23 cellular contexts compared by ENCODE assay signal in the genomic region with DNA sequence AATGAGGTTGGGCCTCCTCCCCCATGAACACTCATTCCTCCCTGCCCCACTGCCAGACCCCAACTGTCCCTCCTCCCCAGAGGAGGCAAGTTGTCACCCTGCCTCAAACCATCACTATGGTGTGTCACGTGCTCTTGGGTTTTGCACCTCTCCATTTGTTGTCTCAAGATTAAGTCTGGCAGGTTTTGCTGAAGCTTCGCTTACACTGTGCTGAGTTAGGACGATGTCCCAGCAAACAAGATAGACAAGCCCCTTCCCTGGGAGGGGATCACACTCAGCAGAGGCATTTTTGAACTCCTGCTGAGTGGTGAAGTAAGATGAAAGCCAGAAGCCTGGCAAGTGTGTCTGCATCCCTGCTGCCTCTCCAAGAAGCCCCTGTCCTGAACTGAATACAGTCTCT.
"Had no signal": no experiment of that assay in that cellular context is flagged by ENCODE, and none has a peak within 500 bp of the region (broad histone marks: within the 10 kb centered on the region; RNA-seq: fewer than 3 reads in every experiment).

No MANE protein-coding gene starts in this region.

- H3K27ac ChIP-seq: coronary artery, dorsolateral prefrontal cortex, esophagus squamous epithelium, gastrocnemius medialis, heart right ventricle, left lung, lower lobe of right lung had no signal

- DNase-seq: dermis blood vessel endothelial cell; dorsolateral prefrontal cortex; effector CD4-positive, alpha-beta T cell; effector memory CD4-positive, alpha-beta T cell; esophagus squamous epithelium; foreskin fibroblast; foreskin melanocyte; gastrocnemius medialis; glutamatergic neuron; head of caudate nucleus; heart right ventricle; hippocampal formation; left cardiac atrium; left lung; left ventricle myocardium superior; lower lobe of right lung; mesenchymal stem cell; midbrain had no signal

- ATAC-seq: gastrocnemius medialis, heart right ventricle, left cardiac atrium, left lung, left ventricle myocardium superior, lower lobe of right lung had no signal

- H3K9me3 ChIP-seq: esophagus squamous epithelium, gastrocnemius medialis, heart right ventricle, left lung, lower lobe of right lung had no signal

- FAIRE-seq: colon, endothelial cell of umbilical vein, islet of Langerhans, keratinocyte had no signal

- H3K36me3 ChIP-seq: esophagus squamous epithelium, gastrocnemius medialis, heart right ventricle, left lung, lower lobe of right lung had no signal

- H3K4me1 ChIP-seq: esophagus squamous epithelium, gastrocnemius medialis, heart right ventricle, left lung, lower lobe of right lung had no signal

- H3K4me3 ChIP-seq: coronary artery, dorsolateral prefrontal cortex, esophagus squamous epithelium, gastrocnemius medialis, heart right ventricle, left lung, lower lobe of right lung had no signal

- H3K27me3 ChIP-seq: esophagus squamous epithelium, gastrocnemius medialis, left lung had no signal
